In genomic region chr3:38245930-38246329, GRCh38 we compare ENCODE assay signal across 26 cellular contexts. TPM values are rescaled to one million over a fixed set of nuclear protein-coding genes. Genes with fewer than 3 reads are reported as not detected.
A peak's percentile ranks its signal among the peaks of the same experiment; 100 is the strongest.
DNase-seq lines count a peak whose midpoint lies in the region; FAIRE-seq and TF ChIP-seq lines count a peak whose summit lies in the region.
"Had no signal": no experiment of that assay in that cellular context is flagged by ENCODE, and none has a peak within 500 bp of the region (broad histone marks: within the 10 kb centered on the region; RNA-seq: fewer than 3 reads in every experiment).

No MANE protein-coding gene starts in this region.

- WGBS in smooth muscle cell (ENCODE audit: low lambda C conversion rate), result 94% methylated on average over 4 of the region's 4 CpGs
- 92 to 94% (median 93%) methylated on average over 4 of the region's 4 CpGs for WGBS in stomach, 5 donors

- H3K4me2 ChIP-seq in astrocyte (ENCODE audit: low read length) (no peak overlapping the region), smooth muscle cell (no peak overlapping the region)

- H3K4me1 ChIP-seq in astrocyte (ENCODE audit: insufficient read depth, low read length) (peaks cover 11% of the 10 kb centered on the region), smooth muscle cell (ENCODE audit: low read depth) (no peaks in the 10 kb centered on the region), stomach (peaks cover 0 to 9% (median 2%) of the 10 kb centered on the region in 4 donors)

- H3F3A ChIP-seq in smooth muscle cell (ENCODE audit: low read depth), result no peaks in the 10 kb centered on the region

- H3K36me3 Mint-ChIP-seq in HFFc6 (ENCODE audit: low read depth), result peaks cover 17% of the 10 kb centered on the region
- H3K36me3 Mint-ChIP-seq in astrocyte (ENCODE audit: low read depth, unreplicated experiment), result no peaks in the 10 kb centered on the region

- H4K20me1 ChIP-seq in astrocyte (ENCODE audit: insufficient read depth, low read length) (peaks cover 10% of the 10 kb centered on the region), smooth muscle cell (ENCODE audit: low read depth) (peaks cover 10% of the 10 kb centered on the region)

- intact Hi-C loops in stomach (cut with DNase I; ENCODE audit: low total_unique reads), result no loop called here

- H3K9me3 ChIP-seq in astrocyte (ENCODE audit: insufficient read depth, low read depth, low read length) (no peaks in the 10 kb centered on the region), smooth muscle cell (replicated peaks; ENCODE audit: low read depth) (no peaks in the 10 kb centered on the region), stomach (no peaks in the 10 kb centered on the region)

- H3K4me3 Mint-ChIP-seq in HFFc6 (no peak overlapping the region), astrocyte (ENCODE audit: unreplicated experiment) (no peak overlapping the region)
- H3K4me3 Mint-ChIP-seq: CD4-positive, alpha-beta T cell had no signal

- H3K27me3 ChIP-seq in astrocyte (ENCODE audit: insufficient read depth, low read length) (no peaks in the 10 kb centered on the region), smooth muscle cell (ENCODE audit: low read depth) (no peaks in the 10 kb centered on the region), stomach (no peaks in the 10 kb centered on the region)

- peaks cover 42% of the 10 kb centered on the region for H3K36me3 ChIP-seq in astrocyte (ENCODE audit: insufficient read depth, low read length)
- peaks cover 9% of the 10 kb centered on the region for H3K36me3 ChIP-seq in smooth muscle cell (ENCODE audit: low read depth)
- H3K36me3 ChIP-seq in stomach, result peaks cover 0 to 73% (median 68%) of the 10 kb centered on the region in 4 donors

- no peak for TF ChIP-seq POLR2A in stomach (IDR thresholded peaks at IDR 0.05)

- no peak for FAIRE-seq in astrocyte (lab: Jason Lieb, UNC)
- FAIRE-seq: GM18507 had no signal

- no peak for TF ChIP-seq EP300 in stomach (IDR thresholded peaks at IDR 0.05)

- H3K27ac ChIP-seq in astrocyte (ENCODE audit: low read depth, low read length) (no peak overlapping the region), epithelial cell of prostate (peak overlapping the region; percentile 72), smooth muscle cell (ENCODE audit: low read depth) (peak overlapping the region; percentile 86), stomach (no peak overlapping the region)
- H3K27ac ChIP-seq: HL-60, RWPE1, SK-N-MC had no signal

- H3K4me3 ChIP-seq in astrocyte (ENCODE audit: insufficient read depth, low read depth, low read length), result no peak overlapping the region
- H3K4me3 ChIP-seq in smooth muscle cell, result no peak overlapping the region
- no peak overlapping the region for H3K4me3 ChIP-seq in stomach
- H3K4me3 ChIP-seq: SK-N-MC had no signal

- no peaks in the 10 kb centered on the region for H3K79me2 ChIP-seq in astrocyte (ENCODE audit: insufficient read depth, low read length)
- no peaks in the 10 kb centered on the region for H3K79me2 ChIP-seq in smooth muscle cell (ENCODE audit: low read depth)

- TF ChIP-seq CTCF in HFFc6 (IDR thresholded peaks at IDR 0.05) (no peak), astrocyte (IDR thresholded peaks at IDR 0.05; ENCODE audit: insufficient read depth, low read depth, low read length) (no peak), smooth muscle cell (IDR thresholded peaks at IDR 0.05; ENCODE audit: borderline replicate concordance, insufficient read depth, poor library complexity, severe bottlenecking) (no peak), stomach (IDR thresholded peaks at IDR 0.05) (no peak)

- H2AFZ ChIP-seq in astrocyte (ENCODE audit: low read depth, low read length) (no peak overlapping the region), smooth muscle cell (ENCODE audit: low read depth) (no peak overlapping the region)

- no peaks in the 10 kb centered on the region for H3K9me3 Mint-ChIP-seq in HFFc6
- no peaks in the 10 kb centered on the region for H3K9me3 Mint-ChIP-seq in astrocyte (ENCODE audit: unreplicated experiment)
- H3K9me3 Mint-ChIP-seq: CD4-positive, alpha-beta T cell had no signal

- peaks cover 28% of the 10 kb centered on the region for H3K4me1 Mint-ChIP-seq in HFFc6 (ENCODE audit: low read depth)
- H3K4me1 Mint-ChIP-seq in astrocyte (ENCODE audit: low read depth, unreplicated experiment), result peaks cover 17% of the 10 kb centered on the region

- DNase-seq in HFFc6 (no peak), astrocyte (ENCODE audit: low read depth) (no peak), epithelial cell of prostate (ENCODE audit: low read depth, low spot score) (no peak), smooth muscle cell (lab: John Stamatoyannopoulos, UW; ENCODE audit: unreplicated experiment) (no peak), NCI-H1930 (lab: John Stamatoyannopoulos, UW) (no peak), stomach (no peak), germinal center (ENCODE audit: low spot score) (no peak)
- DNase-seq: CD4-positive, alpha-beta T cell; COR-L47; DMS153; GDM1; H7; KG1; NCI-H1092 treated with DMSO at 0.1 percent for 48 hours; NCI-H146; NCI-H2029 treated with DMSO at 0.1 percent for 48 hours; NCI-H226; NCI-H524; NCI-H774; NK-92 treated with Interleukin-12 subunit alpha and Interleukin-12 subunit beta, amount 100 ng/mL, for 24 hours; SHP77 treated with DMSO at 0.1 percent for 48 hours had no signal

- H3K27me3 Mint-ChIP-seq in HFFc6 (ENCODE audit: insufficient read depth) (no peaks in the 10 kb centered on the region; the same call in 1 of the 2 replicates), astrocyte (ENCODE audit: low read depth, unreplicated experiment) (no peaks in the 10 kb centered on the region)
- H3K27me3 Mint-ChIP-seq: CD4-positive, alpha-beta T cell had no signal

- H3K27ac Mint-ChIP-seq in HFFc6, result peak overlapping the region; percentile 5; the same call in 1 of the 2 replicates
- H3K27ac Mint-ChIP-seq in astrocyte (ENCODE audit: unreplicated experiment), result peak overlapping the region; percentile 1
- H3K27ac Mint-ChIP-seq: CD4-positive, alpha-beta T cell had no signal

- H3K9ac ChIP-seq in astrocyte (ENCODE audit: low read length) (no peak overlapping the region), smooth muscle cell (ENCODE audit: low read depth) (no peak overlapping the region)

RNA-seq across cellular contexts. Expression of gene SLC22A13, which starts 19.7 kb away (rescaled TPM):
- total RNA-seq in HFFc6 (2021; fragmentation: NEBNext Ultra II Directional; extraction: Animal tissue kit (Norgen Biotek cat#: 25700)), result under 1 TPM in 5 of 6 experiments, not detected in 1; 0.17 to 0.30 (median 0.20) TPM
- total RNA-seq in astrocyte, result 0.72 and 1.8 TPM in 2 replicates
- total RNA-seq in smooth muscle cell, result 0.13 TPM in 2 replicates
- 0.43 TPM in 1 of 2 replicates, not detected in the other for polyA plus RNA-seq in smooth muscle cell
- under 1 TPM in 2 of 5 donors, not detected in 3; 0.29 to 0.73 TPM for total RNA-seq in stomach
- polyA plus RNA-seq in stomach, result under 1 TPM in 1 of 3 donors, not detected in 2; 0.05 TPM
- total RNA-seq: HT1080 had no signal

RNA-seq across cellular contexts. Expression of gene SLC22A14, which starts 36.2 kb away (rescaled TPM):
- under 1 TPM in 1 of 6 experiments, not detected in 5; 0.09 TPM for total RNA-seq in HFFc6 (2021; fragmentation: NEBNext Ultra II Directional; extraction: Animal tissue kit (Norgen Biotek cat#: 25700))
- total RNA-seq in astrocyte (0.45 and 0.84 TPM in 2 replicates), smooth muscle cell (0.09 and 0.54 TPM in 2 replicates), stomach (not detected)
- polyA plus RNA-seq in smooth muscle cell (0.66 and 0.84 TPM in 2 replicates), stomach (under 1 TPM in 2 of 3 donors, not detected in 1; 0.08 to 0.31 TPM)
- total RNA-seq: HT1080 had no signal

Comparison
In these comparisons a context has a peak if more than half of its experiments do, and no peak if none do; other contexts are left out.
1. H3K27ac ChIP-seq: peak in epithelial cell of prostate (single experiment) and smooth muscle cell (single experiment); none in astrocyte (single experiment) and stomach (0 of 5).